ENCODE assay signal across 24 cellular contexts in genomic region chr2:96318723-96319122, GRCh38. TPM values are rescaled to one million over a fixed set of nuclear protein-coding genes. Genes with fewer than 3 reads are reported as not detected.
A peak's percentile ranks its signal among the peaks of the same experiment; 100 is the strongest.
DNase-seq lines count a peak whose midpoint lies in the region; ATAC-seq and TF ChIP-seq lines count a peak whose summit lies in the region.
"Had no signal": no experiment of that assay in that cellular context is flagged by ENCODE, and none has a peak within 500 bp of the region (broad histone marks: within the 10 kb centered on the region; RNA-seq: fewer than 3 reads in every experiment).

No MANE protein-coding gene starts in this region.

- H3K4me3 ChIP-seq in endodermal cell (ENCODE audit: low read length): no peak overlapping the region
- H3K4me3 ChIP-seq: HAP-1, heart right ventricle, ovary, transverse colon had no signal

- H3K27me3 ChIP-seq in CD4-positive, alpha-beta T cell (ENCODE audit: control insufficient read depth, insufficient read depth, low read length): no peaks in the 10 kb centered on the region
- H3K27me3 ChIP-seq in endodermal cell (ENCODE audit: control insufficient read depth, insufficient read depth, low read length, poor library complexity, severe bottlenecking): peaks cover 56% of the 10 kb centered on the region
- H3K27me3 ChIP-seq: BE2C, ovary had no signal

- POLR2A ChIA-PET in CD4-positive, alpha-beta T cell (lab: Charles Lee): interaction anchor here (0.9 to 1.0 kb wide), 2 partner anchors 13 to 95 kb away, joined by 3 read pairs; no protein-coding TSS in a partner anchor

- WGBS in endodermal cell (ENCODE audit: insufficient coverage in 1 of 2, insufficient read length in 1 of 2), 2 experiments: 97% methylated on average over 4 of the region's 4 CpGs; no CpG with 5 or more reads in 1 of the 2 experiments

- H3K36me3 Mint-ChIP-seq in T-helper 1 cell treated with Interleukin-12 subunit alpha and Interleukin-12 subunit beta and Interleukin-4 antibody, amounts not matched to agents 30 μg/mL and 1 μg/mL, for 36 hours (ENCODE audit: low read depth): peaks cover 26% of the 10 kb centered on the region
- no peaks in the 10 kb centered on the region for H3K36me3 Mint-ChIP-seq in CD4-positive, alpha-beta T cell (ENCODE audit: low read depth)
- peaks cover 2% of the 10 kb centered on the region for H3K36me3 Mint-ChIP-seq in T-helper 17 cell (ENCODE audit: low read depth)
- peaks cover 0 to 5% (median 4%) of the 10 kb centered on the region in 3 donors for H3K36me3 Mint-ChIP-seq in immature natural killer cell
- H3K36me3 Mint-ChIP-seq in endodermal cell (ENCODE audit: low read depth): no peaks in the 10 kb centered on the region

- H3K9ac ChIP-seq in endodermal cell (ENCODE audit: extremely low read depth, low read length, poor library complexity, severe bottlenecking): no peak overlapping the region

- DNase-seq in T-helper 1 cell (no peak), T-helper 17 cell (no peak), immature natural killer cell (no peak), endodermal cell (no peak), NCI-H1436 (lab: John Stamatoyannopoulos, UW) (no peak)
- DNase-seq in CD4-positive, alpha-beta T cell: no peak
- DNase-seq: activated CD4-positive, alpha-beta T cell treated with anti-CD3 and anti-CD28 coated beads, Interleukin-2, amount 50 U/mL, for 1 hour; activated naive CD4-positive, alpha-beta T cell treated with anti-CD3 and anti-CD28 coated beads for 36 hours; activated T-cell treated with anti-CD3 and anti-CD28 coated beads, Interleukin-2, amount 50 U/mL, for 1 hour; BE2C; central memory CD4-positive, alpha-beta T cell; heart right ventricle; mesendoderm; naive thymus-derived CD4-positive, alpha-beta T cell; NCI-H1694; NCI-H748 treated with DMSO at 0.1 percent for 48 hours; ovary; SHP77 treated with DMSO at 0.1 percent for 48 hours; stimulated activated CD4-positive, alpha-beta T cell treated with anti-CD3 and anti-CD28 coated beads, Interleukin-4, amount 100 ng/mL, for 24 hours; stimulated activated naive CD8-positive, alpha-beta T cell treated with anti-CD3 and anti-CD28 coated beads, Interleukin-15, Interleukin-2, amounts not matched to agents 100 U/mL and 50 U/mL, for 24 hours; transverse colon had no signal

- H3K4me3 Mint-ChIP-seq in T-helper 1 cell treated with Interleukin-12 subunit alpha and Interleukin-12 subunit beta and Interleukin-4 antibody, amounts not matched to agents 30 μg/mL and 1 μg/mL, for 36 hours: peak overlapping the region; percentile 71
- peak overlapping the region; percentile 2 for H3K4me3 Mint-ChIP-seq in CD4-positive, alpha-beta T cell
- H3K4me3 Mint-ChIP-seq in T-helper 17 cell: peak overlapping the region; percentile 55
- peak overlapping the region in 4 of 5 donors; percentile 16 to 89 (median 70) for H3K4me3 Mint-ChIP-seq in immature natural killer cell
- H3K4me3 Mint-ChIP-seq in endodermal cell: no peak overlapping the region
- H3K4me3 Mint-ChIP-seq: activated naive CD4-positive, alpha-beta T cell treated with anti-CD3 and anti-CD28 coated beads for 36 hours had no signal

- peak overlapping the region; percentile 77 for H3K27ac Mint-ChIP-seq in T-helper 1 cell treated with Interleukin-12 subunit alpha and Interleukin-12 subunit beta and Interleukin-4 antibody, amounts not matched to agents 30 μg/mL and 1 μg/mL, for 36 hours
- peak overlapping the region; percentile 18 for H3K27ac Mint-ChIP-seq in CD4-positive, alpha-beta T cell
- H3K27ac Mint-ChIP-seq in T-helper 17 cell (peak overlapping the region; percentile 60), immature natural killer cell (peak overlapping the region; percentile 69 to 93 (median 84)), endodermal cell (no peak overlapping the region)
- H3K27ac Mint-ChIP-seq: activated naive CD4-positive, alpha-beta T cell treated with anti-CD3 and anti-CD28 coated beads for 36 hours had no signal

- H3K27ac ChIP-seq in CD4-positive, alpha-beta T cell (ENCODE audit: low read depth, low read length): no peak overlapping the region
- no peak overlapping the region for H3K27ac ChIP-seq in endodermal cell (ENCODE audit: low read depth, low read length)
- H3K27ac ChIP-seq: heart right ventricle, ovary, transverse colon had no signal

- intact Hi-C loops in CD4-positive, alpha-beta T cell (cut with DNase I, micrococcal nuclease): no loop called here

- no peak for ATAC-seq in CD4-positive, alpha-beta T cell (ENCODE audit: poor library complexity)
- no peak for ATAC-seq in T-helper 17 cell
- ATAC-seq in HG03565 (IDR thresholded peaks at IDR 0.05; ENCODE audit: unreplicated experiment): no peak
- ATAC-seq: heart right ventricle; naive thymus-derived CD4-positive, alpha-beta T cell; stimulated activated naive CD8-positive, alpha-beta T cell treated with anti-CD3 and anti-CD28 coated beads, Interleukin-15, Interleukin-2, amounts not matched to agents 100 U/mL and 50 U/mL, for 24 hours had no signal

- no peaks in the 10 kb centered on the region for H3K4me1 ChIP-seq in endodermal cell (ENCODE audit: control insufficient read depth, insufficient read depth, low read length)
- H3K4me1 ChIP-seq: BE2C had no signal

- H3K9me3 ChIP-seq in CD4-positive, alpha-beta T cell (ENCODE audit: control insufficient read depth, low read length): no peaks in the 10 kb centered on the region
- H3K9me3 ChIP-seq in T-helper 17 cell (ENCODE audit: control insufficient read depth, low read length, poor library complexity, severe bottlenecking) (no peaks in the 10 kb centered on the region), endodermal cell (ENCODE audit: control insufficient read depth, low read length) (no peaks in the 10 kb centered on the region)
- H3K9me3 ChIP-seq: BE2C, HAP-1, heart right ventricle, ovary, transverse colon had no signal

- no peaks in the 10 kb centered on the region for H3K9me3 Mint-ChIP-seq in T-helper 1 cell treated with Interleukin-12 subunit alpha and Interleukin-12 subunit beta and Interleukin-4 antibody, amounts not matched to agents 30 μg/mL and 1 μg/mL, for 36 hours
- no peaks in the 10 kb centered on the region for H3K9me3 Mint-ChIP-seq in CD4-positive, alpha-beta T cell
- H3K9me3 Mint-ChIP-seq in immature natural killer cell (no peaks in the 10 kb centered on the region), endodermal cell (no peaks in the 10 kb centered on the region)
- H3K9me3 Mint-ChIP-seq: activated naive CD4-positive, alpha-beta T cell treated with anti-CD3 and anti-CD28 coated beads for 36 hours; naive thymus-derived CD4-positive, alpha-beta T cell had no signal

- H3K36me3 ChIP-seq in endodermal cell (ENCODE audit: control insufficient read depth, insufficient read depth, low read length): no peaks in the 10 kb centered on the region
- H3K36me3 ChIP-seq: BE2C, HAP-1, heart right ventricle, ovary, transverse colon had no signal

- H3K27me3 Mint-ChIP-seq in T-helper 1 cell treated with Interleukin-12 subunit alpha and Interleukin-12 subunit beta and Interleukin-4 antibody, amounts not matched to agents 30 μg/mL and 1 μg/mL, for 36 hours (ENCODE audit: low read depth): no peaks in the 10 kb centered on the region
- H3K27me3 Mint-ChIP-seq in CD4-positive, alpha-beta T cell: peaks cover 3% of the 10 kb centered on the region
- H3K27me3 Mint-ChIP-seq in T-helper 17 cell: no peaks in the 10 kb centered on the region
- H3K27me3 Mint-ChIP-seq in immature natural killer cell (ENCODE audit: low read depth in 3 of 3): peaks cover 0 to 2% (median 0%) of the 10 kb centered on the region in 3 donors
- H3K27me3 Mint-ChIP-seq in endodermal cell (ENCODE audit: insufficient read depth): peaks cover 69% of the 10 kb centered on the region

- TF ChIP-seq CTCF in CD4-positive, alpha-beta T cell (IDR thresholded peaks at IDR 0.05): no peak
- TF ChIP-seq CTCF in endodermal cell (conservative IDR thresholded peaks at IDR 0.05): no peak

- CTCF ChIA-PET in CD4-positive, alpha-beta T cell (lab: Charles Lee): interaction anchor here (0.7 to 3.6 kb wide), 2 partner anchors 9 to 26 kb away, joined by 3 to 18 read pairs; no protein-coding TSS in a partner anchor

- peaks cover 53% of the 10 kb centered on the region for H3K4me1 Mint-ChIP-seq in T-helper 1 cell treated with Interleukin-12 subunit alpha and Interleukin-12 subunit beta and Interleukin-4 antibody, amounts not matched to agents 30 μg/mL and 1 μg/mL, for 36 hours (ENCODE audit: low read depth)
- peaks cover 42% of the 10 kb centered on the region for H3K4me1 Mint-ChIP-seq in CD4-positive, alpha-beta T cell (ENCODE audit: low read depth)
- H3K4me1 Mint-ChIP-seq in T-helper 17 cell (peaks cover 41% of the 10 kb centered on the region), immature natural killer cell (peaks cover 72 to 83% of the 10 kb centered on the region in 2 donors), endodermal cell (peaks cover 2% of the 10 kb centered on the region)

RNA-seq across cellular contexts. Expression of gene ITPRIPL1, which starts 6.4 kb away (rescaled TPM):
- total RNA-seq in CD4-positive, alpha-beta T cell: 1 to 10 TPM; 5.1 to 5.7 TPM
- total RNA-seq in T-helper 17 cell: 1 to 10 TPM; 6.6 to 9.9 TPM
- polyA plus RNA-seq in immature natural killer cell: 10 to 100 TPM; 17.2 to 39.1 (median 33.0) TPM
- total RNA-seq in endodermal cell: 1 to 10 TPM; 6.8 to 8.0 TPM
- polyA plus RNA-seq in endodermal cell (2013, experiment 1 of 2): 6.1 TPM
- 6.0 TPM for polyA plus RNA-seq in endodermal cell (2013, experiment 2 of 2)

RNA-seq across cellular contexts. Expression of gene SNRNP200, which starts 13.4 kb away (rescaled TPM):
- total RNA-seq in CD4-positive, alpha-beta T cell: 100 to 1,000 TPM; 274 to 297 TPM
- total RNA-seq in T-helper 17 cell (100 to 1,000 TPM; 189 to 224 TPM), endodermal cell (100 to 1,000 TPM; 190 to 211 TPM)
- 100 to 1,000 TPM in 1 of 3 donors, 10 to 100 TPM in 2; 42.3 to 105 (median 46.6) TPM for polyA plus RNA-seq in immature natural killer cell
- 171 TPM for polyA plus RNA-seq in endodermal cell (2013, experiment 1 of 2)
- 169 TPM for polyA plus RNA-seq in endodermal cell (2013, experiment 2 of 2)

RNA-seq across cellular contexts. Expression of gene NCAPH, which starts 16.8 kb away (rescaled TPM):
- 1 to 10 TPM; 3.0 to 3.1 TPM for total RNA-seq in CD4-positive, alpha-beta T cell
- 1 to 10 TPM; 1.4 to 3.0 TPM for total RNA-seq in T-helper 17 cell
- polyA plus RNA-seq in immature natural killer cell: 1 to 10 TPM in 2 of 3 donors, not detected in 1; 1.6 to 2.0 TPM
- total RNA-seq in endodermal cell: 10 to 100 TPM; 35.0 to 49.5 TPM
- polyA plus RNA-seq in endodermal cell (2013, experiment 1 of 2): 52.9 TPM
- 58.8 TPM for polyA plus RNA-seq in endodermal cell (2013, experiment 2 of 2)
- polyA plus RNA-seq: naive thymus-derived CD4-positive, alpha-beta T cell had no signal

RNA-seq across cellular contexts. Expression of gene CIAO1, which starts 52.7 kb away (rescaled TPM):
- 10 to 100 TPM; 55.4 to 55.6 TPM for total RNA-seq in CD4-positive, alpha-beta T cell
- 10 to 100 TPM; 60.0 to 61.5 TPM for total RNA-seq in T-helper 17 cell
- polyA plus RNA-seq in immature natural killer cell: 100 to 1,000 TPM in 2 of 3 donors, 10 to 100 TPM in 1; 92.2 to 142 (median 134) TPM
- total RNA-seq in endodermal cell: 10 to 100 TPM; 65.4 to 66.2 TPM
- polyA plus RNA-seq in endodermal cell (2013, experiment 1 of 2): 71.4 TPM
- polyA plus RNA-seq in endodermal cell (2013, experiment 2 of 2): 58.3 TPM

RNA-seq across cellular contexts. Expression of gene TMEM127, which starts 52.9 kb away (rescaled TPM):
- 10 to 100 TPM; 34.2 to 36.0 TPM for total RNA-seq in CD4-positive, alpha-beta T cell
- total RNA-seq in T-helper 17 cell: 10 to 100 TPM; 36.4 to 44.8 TPM
- polyA plus RNA-seq in immature natural killer cell: 10 to 100 TPM; 24.6 to 57.7 (median 31.3) TPM
- 10 to 100 TPM; 27.0 to 28.3 TPM for total RNA-seq in endodermal cell
- 20.1 TPM for polyA plus RNA-seq in endodermal cell (2013, experiment 1 of 2)
- 18.2 TPM for polyA plus RNA-seq in endodermal cell (2013, experiment 2 of 2)

Comparison
In these comparisons a context has a peak if more than half of its experiments do, and no peak if none do; other contexts are left out.
1. RNA of gene NCAPH, which starts 16.8 kb away (total RNA-seq): 35.0 to 49.5 TPM in endodermal cell; 3.0 to 3.1 TPM in CD4-positive, alpha-beta T cell and 1.4 to 3.0 TPM in T-helper 17 cell; every median in the first group is over 4 times any median in the second.